Comparison of ENCODE assay signal across 12 cellular contexts in genomic region chr18:63741769-63742168, GRCh38. TPM values are rescaled to one million over a fixed set of nuclear protein-coding genes. Genes with fewer than 3 reads are reported as not detected.
DNase-seq lines count a peak whose midpoint lies in the region; TF ChIP-seq lines count a peak whose summit lies in the region.
"Had no signal": no experiment of that assay in that cellular context is flagged by ENCODE, and none has a peak within 500 bp of the region (broad histone marks: within the 10 kb centered on the region; RNA-seq: fewer than 3 reads in every experiment).

No MANE protein-coding gene starts in this region.

- CTCF ChIA-PET in CD4-positive, alpha-beta memory T cell (lab: Charles Lee; ENCODE audit: partially characterized antibody), result interaction anchor here (1.3 kb wide), 1 partner anchor 164 kb away, joined by 3 read pairs; no protein-coding TSS in a partner anchor

- H3K9me3 ChIP-seq in CD4-positive, alpha-beta memory T cell (ENCODE audit: control insufficient read depth in 1 of 2, low read length in 2 of 2), result no peaks in the 10 kb centered on the region
- H3K9me3 ChIP-seq in thyroid gland, result no peaks in the 10 kb centered on the region

- TF ChIP-seq POLR2A in thyroid gland (IDR thresholded peaks at IDR 0.05), result no peak

- no peaks in the 10 kb centered on the region for H3K36me3 Mint-ChIP-seq in CD4-positive, alpha-beta memory T cell
- H3K36me3 Mint-ChIP-seq: activated naive CD8-positive, alpha-beta T cell had no signal

- DNase-seq in NOMO-1 treated with DMSO at 0.1 percent for 48 hours (lab: John Stamatoyannopoulos, UW; ENCODE audit: unreplicated experiment) (peak; percentile 1), NOMO-1 treated with dmso at 0.1 percent for 144 hours (lab: John Stamatoyannopoulos, UW; ENCODE audit: unreplicated experiment) (no peak), RKO (ENCODE audit: low spot score) (peak; percentile 15), fibroblast of mammary gland (ENCODE audit: low read depth) (peak; percentile 64), smooth muscle cell of the brain vasculature (ENCODE audit: low read depth, low spot score) (peak; percentile 6), thyroid gland (no peak)
- DNase-seq in CD4-positive, alpha-beta memory T cell, result no peak
- no peak for DNase-seq in activated CD4-positive, alpha-beta T cell treated with anti-CD3 and anti-CD28 coated beads, Interleukin-2, amount 50 U/mL, for 1 hour
- DNase-seq: activated CD4-positive, CD25-positive, alpha-beta regulatory T cell; CD4-positive, alpha-beta T cell had no signal

- intact Hi-C loops in CD4-positive, alpha-beta memory T cell (cut with micrococcal nuclease), result no loop called here
- intact Hi-C loops in thyroid gland (cut with DNase I), result no loop called here

- H3K27ac ChIP-seq in CD4-positive, alpha-beta memory T cell (ENCODE audit: low read depth, low read length), result no peak overlapping the region
- no peak overlapping the region for H3K27ac ChIP-seq in thyroid gland

- H3K4me1 ChIP-seq in CD4-positive, alpha-beta memory T cell (ENCODE audit: insufficient read depth, low read length), result no peaks in the 10 kb centered on the region
- H3K4me1 ChIP-seq in thyroid gland, result no peaks in the 10 kb centered on the region

- no peaks in the 10 kb centered on the region for H3K36me3 ChIP-seq in CD4-positive, alpha-beta memory T cell (ENCODE audit: insufficient read depth, low read length)
- no peaks in the 10 kb centered on the region for H3K36me3 ChIP-seq in thyroid gland

- H3K4me3 ChIP-seq in fibroblast of mammary gland (ENCODE audit: control insufficient read depth, low read depth, low read length), result no peak overlapping the region
- H3K4me3 ChIP-seq in CD4-positive, alpha-beta memory T cell (ENCODE audit: low read length in 2 of 2), result no peak overlapping the region
- H3K4me3 ChIP-seq in thyroid gland (replicated peaks in 1 of 3), result no peak overlapping the region

- 74 to 78% methylated on average over 4 of the region's 4 CpGs for WGBS in thyroid gland, 2 donors

- peaks cover 0 to 4% (median under 1%) of the 10 kb centered on the region in 8 donors for H3K9me3 Mint-ChIP-seq in CD4-positive, alpha-beta memory T cell

- H3K27ac Mint-ChIP-seq in CD4-positive, alpha-beta memory T cell, result no peak overlapping the region
- H3K27ac Mint-ChIP-seq: activated naive CD8-positive, alpha-beta T cell; CD4-positive, alpha-beta T cell had no signal

- H3K27me3 ChIP-seq in CD4-positive, alpha-beta memory T cell (ENCODE audit: insufficient read depth, low read length), result no peaks in the 10 kb centered on the region
- H3K27me3 ChIP-seq in thyroid gland, result no peaks in the 10 kb centered on the region

- POLR2A ChIA-PET in CD4-positive, alpha-beta memory T cell (lab: Charles Lee; ENCODE audit: partially characterized antibody), result no interaction called here

- no peaks in the 10 kb centered on the region for H3K4me1 Mint-ChIP-seq in CD4-positive, alpha-beta memory T cell

- peak; percentile 73 for TF ChIP-seq CTCF in fibroblast of mammary gland (conservative IDR thresholded peaks at IDR 0.05; ENCODE audit: control insufficient read depth, insufficient read depth, low read depth, low read length)
- TF ChIP-seq CTCF in thyroid gland (IDR thresholded peaks at IDR 0.05), result no peak

- H3K27me3 Mint-ChIP-seq in CD4-positive, alpha-beta memory T cell, result peaks cover 1 to 3% of the 10 kb centered on the region in 2 donors
- H3K27me3 Mint-ChIP-seq: activated naive CD8-positive, alpha-beta T cell; CD4-positive, alpha-beta T cell had no signal

- H3K4me3 Mint-ChIP-seq in CD4-positive, alpha-beta memory T cell, result no peak overlapping the region
- H3K4me3 Mint-ChIP-seq: activated naive CD8-positive, alpha-beta T cell; CD4-positive, alpha-beta T cell had no signal

RNA-seq across cellular contexts. Expression of gene SERPINB7, which starts 33.4 kb away (rescaled TPM):
- not detected for total RNA-seq in CD4-positive, alpha-beta memory T cell
- polyA plus RNA-seq in CD4-positive, alpha-beta memory T cell, result not detected
- total RNA-seq in thyroid gland, result not detected
- total RNA-seq: CD4-positive, alpha-beta T cell; frontal cortex had no signal

RNA-seq across cellular contexts. Expression of gene SERPINB11, which starts 39.0 kb away (rescaled TPM):
- not detected for total RNA-seq in CD4-positive, alpha-beta memory T cell
- not detected for polyA plus RNA-seq in CD4-positive, alpha-beta memory T cell
- not detected for total RNA-seq in thyroid gland
- total RNA-seq: CD4-positive, alpha-beta T cell; frontal cortex had no signal

Comparison
In these comparisons a context has a peak if more than half of its experiments do, and no peak if none do; other contexts are left out.
1. DNase-seq: peak in NOMO-1 treated with DMSO at 0.1 percent for 48 hours (single experiment), RKO (single experiment), fibroblast of mammary gland (single experiment) and smooth muscle cell of the brain vasculature (single experiment); none in NOMO-1 treated with dmso at 0.1 percent for 144 hours (single experiment), CD4-positive, alpha-beta memory T cell (0 of 5), thyroid gland (0 of 2) and activated CD4-positive, alpha-beta T cell treated with anti-CD3 and anti-CD28 coated beads, Interleukin-2, amount 50 U/mL, for 1 hour (single experiment).